ENCODE assay signal across 17 cellular contexts in genomic region chr9:121445986-121446385, GRCh38. TPM values are rescaled to one million over a fixed set of nuclear protein-coding genes. Genes with fewer than 3 reads are reported as not detected.
A peak's percentile ranks its signal among the peaks of the same experiment; 100 is the strongest.
DNase-seq lines count a peak whose midpoint lies in the region; ATAC-seq and TF ChIP-seq lines count a peak whose summit lies in the region.
"Had no signal": no experiment of that assay in that cellular context is flagged by ENCODE, and none has a peak within 500 bp of the region (broad histone marks: within the 10 kb centered on the region; RNA-seq: fewer than 3 reads in every experiment).

No MANE protein-coding gene starts in this region.

- no peaks in the 10 kb centered on the region for H3K9me3 ChIP-seq in CD8-positive, alpha-beta memory T cell (ENCODE audit: low read length)
- H3K9me3 ChIP-seq: stomach had no signal

- POLR2A ChIA-PET in activated CD8-positive, alpha-beta T cell treated with anti-CD3 and anti-CD28 coated beads for 36 hours (lab: Charles Lee): no interaction called here
- POLR2A ChIA-PET in CD8-positive, alpha-beta memory T cell (lab: Charles Lee): no interaction called here

- H3K27me3 Mint-ChIP-seq in activated naive CD4-positive, alpha-beta T cell treated with anti-CD3 and anti-CD28 coated beads for 36 hours (ENCODE audit: low read depth): peaks cover 23% of the 10 kb centered on the region
- H3K27me3 Mint-ChIP-seq in activated CD8-positive, alpha-beta T cell treated with anti-CD3 and anti-CD28 coated beads for 36 hours: peaks cover 22% of the 10 kb centered on the region
- peaks cover 15 to 33% of the 10 kb centered on the region in 2 donors for H3K27me3 Mint-ChIP-seq in CD8-positive, alpha-beta memory T cell

- no peak overlapping the region for H3K27ac ChIP-seq in CD8-positive, alpha-beta memory T cell (ENCODE audit: low read depth, low read length)
- H3K27ac ChIP-seq: stomach had no signal

- peak; percentile 33 for DNase-seq in activated naive CD4-positive, alpha-beta T cell treated with anti-CD3 and anti-CD28 coated beads for 36 hours
- DNase-seq in activated naive CD4-positive, alpha-beta T cell (lab: John Stamatoyannopoulos, UW): no peak
- peak; percentile 28 for DNase-seq in KBM-7
- DNase-seq in activated CD8-positive, alpha-beta T cell treated with anti-CD3 and anti-CD28 coated beads for 36 hours: peak; percentile 57
- DNase-seq in stimulated activated CD8-positive, alpha-beta memory T cell treated with anti-CD3 and anti-CD28 coated beads, Interleukin-4, amount 100 ng/mL, for 48 hours: peak; percentile 32
- DNase-seq in HuH-7.5 (ENCODE audit: low spot score): no peak
- no peak for DNase-seq in CD8-positive, alpha-beta memory T cell
- no peak for DNase-seq in NCI-H510A (lab: John Stamatoyannopoulos, UW)
- DNase-seq: amniotic stem cell; CD4-positive, alpha-beta T cell; HCEC 1CT; NCI-H1436; SHP77 treated with DMSO at 0.1 percent for 48 hours; stimulated activated CD4-positive, alpha-beta T cell treated with anti-CD3 and anti-CD28 coated beads, Interleukin-15, amount 100 ng/mL, for 24 hours; stomach had no signal

- no peaks in the 10 kb centered on the region for H3K27me3 ChIP-seq in CD8-positive, alpha-beta memory T cell (ENCODE audit: insufficient read depth, low read length, poor library complexity, severe bottlenecking)
- H3K27me3 ChIP-seq: stomach had no signal

- ATAC-seq in activated CD8-positive, alpha-beta T cell treated with anti-CD3 and anti-CD28 coated beads for 36 hours: peak; percentile 77

- H3K27ac Mint-ChIP-seq in activated naive CD4-positive, alpha-beta T cell treated with anti-CD3 and anti-CD28 coated beads for 36 hours: no peak overlapping the region
- H3K27ac Mint-ChIP-seq in activated CD8-positive, alpha-beta T cell treated with anti-CD3 and anti-CD28 coated beads for 36 hours: no peak overlapping the region
- no peak overlapping the region for H3K27ac Mint-ChIP-seq in CD8-positive, alpha-beta memory T cell
- H3K27ac Mint-ChIP-seq: CD4-positive, alpha-beta T cell; nephron had no signal

- H3K36me3 ChIP-seq in CD8-positive, alpha-beta memory T cell (ENCODE audit: insufficient read depth, low read length): no peaks in the 10 kb centered on the region
- H3K36me3 ChIP-seq: stomach had no signal

- CTCF ChIA-PET in activated naive CD4-positive, alpha-beta T cell treated with anti-CD3 and anti-CD28 coated beads for 36 hours (lab: Charles Lee): interaction anchor here (1.1 kb wide), 1 partner anchor 92 kb away, joined by 3 read pairs; no protein-coding TSS in a partner anchor
- CTCF ChIA-PET in activated CD8-positive, alpha-beta T cell treated with anti-CD3 and anti-CD28 coated beads for 36 hours (lab: Charles Lee): interaction anchor here (1.4 to 1.6 kb wide), 2 partner anchors 17 to 100 kb away, joined by 3 to 5 read pairs; no protein-coding TSS in a partner anchor
- CTCF ChIA-PET in CD8-positive, alpha-beta memory T cell (lab: Charles Lee): no interaction called here

- H3K4me3 ChIP-seq in CD8-positive, alpha-beta memory T cell (ENCODE audit: low read length): no peak overlapping the region
- H3K4me3 ChIP-seq: stomach had no signal

- in situ Hi-C loops in KBM-7 (cut with MboI; ENCODE audit: low pct_unique_long_range_greater_than_20kb, low sequenced_read_pairs): no loop called here

- intact Hi-C loops in activated naive CD4-positive, alpha-beta T cell treated with anti-CD3 and anti-CD28 coated beads for 36 hours (cut with micrococcal nuclease): loop anchor here (2.0 to 10.0 kb wide), 2 partner anchors 21 to 49 kb away; partner anchors contain the start of gene GGTA1
- intact Hi-C loops in activated CD8-positive, alpha-beta T cell treated with anti-CD3 and anti-CD28 coated beads for 36 hours (cut with micrococcal nuclease): loop anchor here (2.0 kb wide), 1 partner anchor 53 kb away; the partner anchor contains the start of gene GGTA1

- TF ChIP-seq CTCF in activated CD8-positive, alpha-beta T cell treated with anti-CD3 and anti-CD28 coated beads for 36 hours (IDR thresholded peaks at IDR 0.05): no peak

- H3K4me3 Mint-ChIP-seq in activated naive CD4-positive, alpha-beta T cell treated with anti-CD3 and anti-CD28 coated beads for 36 hours: no peak overlapping the region
- H3K4me3 Mint-ChIP-seq in activated CD8-positive, alpha-beta T cell treated with anti-CD3 and anti-CD28 coated beads for 36 hours: no peak overlapping the region
- no peak overlapping the region for H3K4me3 Mint-ChIP-seq in CD8-positive, alpha-beta memory T cell
- H3K4me3 Mint-ChIP-seq: CD4-positive, alpha-beta T cell; nephron had no signal

- H3K36me3 Mint-ChIP-seq in activated naive CD4-positive, alpha-beta T cell treated with anti-CD3 and anti-CD28 coated beads for 36 hours (ENCODE audit: low read depth): no peaks in the 10 kb centered on the region
- H3K36me3 Mint-ChIP-seq in activated CD8-positive, alpha-beta T cell treated with anti-CD3 and anti-CD28 coated beads for 36 hours (ENCODE audit: low read depth): no peaks in the 10 kb centered on the region
- H3K36me3 Mint-ChIP-seq in CD8-positive, alpha-beta memory T cell: no peaks in the 10 kb centered on the region

- H3K4me1 Mint-ChIP-seq in activated naive CD4-positive, alpha-beta T cell treated with anti-CD3 and anti-CD28 coated beads for 36 hours (ENCODE audit: low read depth): peaks cover 8% of the 10 kb centered on the region
- H3K4me1 Mint-ChIP-seq in activated CD8-positive, alpha-beta T cell treated with anti-CD3 and anti-CD28 coated beads for 36 hours (ENCODE audit: low read depth): peaks cover 7% of the 10 kb centered on the region
- H3K4me1 Mint-ChIP-seq in CD8-positive, alpha-beta memory T cell: peaks cover 5 to 7% (median 5%) of the 10 kb centered on the region in 3 donors

- no peaks in the 10 kb centered on the region for H3K9me3 Mint-ChIP-seq in activated naive CD4-positive, alpha-beta T cell treated with anti-CD3 and anti-CD28 coated beads for 36 hours
- no peaks in the 10 kb centered on the region for H3K9me3 Mint-ChIP-seq in activated CD8-positive, alpha-beta T cell treated with anti-CD3 and anti-CD28 coated beads for 36 hours
- no peaks in the 10 kb centered on the region for H3K9me3 Mint-ChIP-seq in CD8-positive, alpha-beta memory T cell
- H3K9me3 Mint-ChIP-seq: CD4-positive, alpha-beta T cell had no signal

- H3K4me1 ChIP-seq in CD8-positive, alpha-beta memory T cell (ENCODE audit: insufficient read depth, low read length): no peaks in the 10 kb centered on the region

RNA-seq across cellular contexts. Expression of gene GGTA1, which starts 53.7 kb away (rescaled TPM):
- total RNA-seq in activated naive CD4-positive, alpha-beta T cell treated with anti-CD3 and anti-CD28 coated beads for 36 hours: not detected
- not detected for total RNA-seq in activated CD8-positive, alpha-beta T cell treated with anti-CD3 and anti-CD28 coated beads for 36 hours
- total RNA-seq in CD8-positive, alpha-beta memory T cell: not detected
- not detected for polyA plus RNA-seq in CD8-positive, alpha-beta memory T cell
- total RNA-seq: activated CD8-positive, alpha-beta memory T cell treated with anti-CD3 and anti-CD28 coated beads for 36 hours; CD4-positive, alpha-beta T cell had no signal

Comparison
In these comparisons a context has a peak if more than half of its experiments do, and no peak if none do; other contexts are left out.
1. DNase-seq: peak in activated naive CD4-positive, alpha-beta T cell treated with anti-CD3 and anti-CD28 coated beads for 36 hours (single experiment), KBM-7 (single experiment), activated CD8-positive, alpha-beta T cell treated with anti-CD3 and anti-CD28 coated beads for 36 hours (single experiment) and stimulated activated CD8-positive, alpha-beta memory T cell treated with anti-CD3 and anti-CD28 coated beads, Interleukin-4, amount 100 ng/mL, for 48 hours (single experiment); none in activated naive CD4-positive, alpha-beta T cell (0 of 4), HuH-7.5 (single experiment), CD8-positive, alpha-beta memory T cell (0 of 5) and NCI-H510A (single experiment).